In the genomic region with DNA sequence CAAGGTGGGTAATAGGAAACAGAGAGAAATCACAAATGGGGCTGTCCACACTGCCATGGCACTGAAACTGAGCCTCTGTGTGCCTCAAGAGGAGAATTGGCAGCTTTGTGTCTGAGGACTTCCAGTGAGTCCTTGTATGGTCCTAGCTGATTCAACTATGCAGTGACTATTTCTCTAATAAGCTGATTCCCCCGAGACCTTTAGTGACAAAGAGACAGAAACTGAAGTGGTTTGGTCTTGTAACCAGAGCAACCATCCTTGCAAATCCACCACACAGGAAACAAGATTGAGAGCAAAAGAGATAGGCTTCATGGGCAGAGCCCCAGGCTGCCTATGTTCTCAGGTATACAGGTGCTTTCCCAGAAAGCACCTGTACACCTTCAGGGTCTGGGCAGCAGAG, we compare ENCODE assay signal across 14 cellular contexts.
DNase-seq lines count a peak whose midpoint lies in the region; ATAC-seq lines count a peak whose summit lies in the region.
"Had no signal": no experiment of that assay in that cellular context is flagged by ENCODE, and none has a peak within 500 bp of the region (broad histone marks: within the 10 kb centered on the region; RNA-seq: fewer than 3 reads in every experiment).

No MANE protein-coding gene starts in this region.

- DNase-seq in NCI-H774 (lab: John Stamatoyannopoulos, UW) = peak; percentile 30
- DNase-seq in NCI-H2081 treated with DMSO at 0.1 percent for 48 hours (lab: John Stamatoyannopoulos, UW) = no peak
- DNase-seq in stimulated activated CD4-positive, alpha-beta T cell treated with anti-CD3 and anti-CD28 coated beads, Interleukin-4, amount 100 ng/mL, for 24 hours = no peak
- DNase-seq: activated CD8-positive, alpha-beta T cell treated with anti-CD3 and anti-CD28 coated beads for 36 hours; activated naive CD4-positive, alpha-beta T cell treated with anti-CD3 and anti-CD28 coated beads, Interleukin-2, amount 50 U/mL, for 16 hours; CD4-positive, alpha-beta memory T cell; central memory CD4-positive, alpha-beta T cell; ovary had no signal

- ATAC-seq in GM18520 (IDR thresholded peaks at IDR 0.05; ENCODE audit: unreplicated experiment) (peak; percentile 61), GM21737 (IDR thresholded peaks at IDR 0.05; ENCODE audit: unreplicated experiment) (peak; percentile 67), HG03457 (IDR thresholded peaks at IDR 0.05; ENCODE audit: unreplicated experiment) (peak; percentile 81), HG03469 (IDR thresholded peaks at IDR 0.05; ENCODE audit: unreplicated experiment) (no peak), HG02973 (IDR thresholded peaks at IDR 0.05; ENCODE audit: unreplicated experiment) (no peak)
- ATAC-seq: activated CD8-positive, alpha-beta T cell treated with anti-CD3 and anti-CD28 coated beads for 36 hours; stimulated activated memory B cell treated with anti-CD40 and anti-IgM and Interleukin-4, amounts not matched to agents 10 μg/mL and 1 μg/mL and 100 μg/mL, for 72 hours had no signal

Comparison
In these comparisons a context has a peak if more than half of its experiments do, and no peak if none do; other contexts are left out.
1. ATAC-seq: peak in GM18520 (single experiment), GM21737 (single experiment) and HG03457 (single experiment); none in HG03469 (single experiment) and HG02973 (single experiment).